ENCODE assay signal across 2 cellular contexts in genomic region chr22:42143859-42144822, GRCh38. TPM values are rescaled to one million over a fixed set of nuclear protein-coding genes. Genes with fewer than 3 reads are reported as not detected.
"Had no signal": no experiment of that assay in that cellular context is flagged by ENCODE, and none has a peak within 500 bp of the region (broad histone marks: within the 10 kb centered on the region; RNA-seq: fewer than 3 reads in every experiment).

No MANE protein-coding gene starts in this region.

RNA-seq across cellular contexts. Expression of gene CYP2D6, which starts 13.5 kb away (rescaled TPM):
- total RNA-seq: Right ventricle myocardium inferior, RPMI7951 had no signal
